ENCODE assay signal across 16 cellular contexts in the genomic region with DNA sequence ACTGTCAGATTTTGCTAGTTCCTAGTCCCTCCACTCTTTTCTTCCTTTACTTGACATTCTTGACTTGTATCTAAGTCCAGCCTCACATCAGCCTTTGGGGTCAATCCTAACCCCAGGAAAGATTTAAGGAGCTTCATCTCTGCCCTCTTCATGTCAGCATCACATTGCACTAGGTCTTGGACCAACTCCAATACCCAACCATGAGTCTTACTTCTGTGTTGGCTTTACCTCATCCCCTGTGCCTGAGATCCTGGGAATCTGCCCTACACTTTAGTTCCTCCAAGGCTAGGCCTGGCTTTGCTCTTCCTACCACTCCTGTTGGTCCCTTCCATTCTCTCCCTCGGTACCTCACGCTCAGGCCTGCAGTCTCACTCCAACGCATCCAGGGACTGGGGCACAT.
DNase-seq lines count a peak whose midpoint lies in the region; ATAC-seq, FAIRE-seq and TF ChIP-seq lines count a peak whose summit lies in the region.
"Had no signal": no experiment of that assay in that cellular context is flagged by ENCODE, and none has a peak within 500 bp of the region (broad histone marks: within the 10 kb centered on the region; RNA-seq: fewer than 3 reads in every experiment).

No MANE protein-coding gene starts in this region.

- WGBS in mammary epithelial cell (ENCODE audit: low coverage, missing lambda C conversion rate) = no CpG with 5 or more reads among the region's 3 CpGs

- DNase-seq in MCF 10A (ENCODE audit: unreplicated experiment) (peak; percentile 49), mammary epithelial cell (no peak), bronchial epithelial cell (ENCODE audit: low read depth) (peak; percentile 32), memory B cell (ENCODE audit: low spot score in 2 of 2) (no peak), vagina (ENCODE audit: extremely low spot score in 2 of 2) (no peak), retina (no peak), DMS79 (lab: John Stamatoyannopoulos, UW) (no peak)
- DNase-seq: COR-L47, H7, NCI-H226, NCI-H526 treated with DMSO at 0.1 percent for 48 hours, OCI-M1 had no signal

- H3K4me1 Mint-ChIP-seq in MCF 10A (ENCODE audit: insufficient read depth, unreplicated experiment) (peaks cover 37% of the 10 kb centered on the region), memory B cell (peaks cover 10% of the 10 kb centered on the region)

- no TSS peak for BruUV-seq in MCF 10A (replicated peaks; lab: Mats Ljungman, UMichigan)
- no TSS peak for BruUV-seq in mammary epithelial cell (replicated peaks; lab: Mats Ljungman, UMichigan)

- CTCF ChIA-PET in MCF 10A (lab: Yijun Ruan, JAX) = no interaction called here
- CTCF ChIA-PET in mammary epithelial cell (lab: Charles Lee; ENCODE audit: low non-redundant PET) = no interaction called here

- no peak overlapping the region for H3K4me2 ChIP-seq in mammary epithelial cell (ENCODE audit: insufficient read depth, low read depth, low read length)
- H3K4me2 ChIP-seq: BLaER1 had no signal

- no peaks in the 10 kb centered on the region for H3K9me3 ChIP-seq in mammary epithelial cell (replicated peaks; ENCODE audit: insufficient read depth, low read length)
- no peaks in the 10 kb centered on the region for H3K9me3 ChIP-seq in vagina
- H3K9me3 ChIP-seq: BLaER1 had no signal

- no peaks in the 10 kb centered on the region for H3K79me2 ChIP-seq in mammary epithelial cell (ENCODE audit: insufficient read depth, low read length)

- ATAC-seq in memory B cell (ENCODE audit: low read depth) (no peak), GM19397 (IDR thresholded peaks at IDR 0.05; ENCODE audit: unreplicated experiment) (no peak)
- ATAC-seq: GM12878 had no signal

- no peak for FAIRE-seq in bronchial epithelial cell (lab: Jason Lieb, UNC)
- FAIRE-seq: GM12878 had no signal

- H3K27me3 Mint-ChIP-seq in MCF 10A (ENCODE audit: insufficient read depth, unreplicated experiment) (no peaks in the 10 kb centered on the region), memory B cell (no peaks in the 10 kb centered on the region)

- H3K4me3 Mint-ChIP-seq in MCF 10A (ENCODE audit: unreplicated experiment) (no peak overlapping the region), memory B cell (no peak overlapping the region)

- no peaks in the 10 kb centered on the region for H3K36me3 ChIP-seq in mammary epithelial cell (ENCODE audit: insufficient read depth, low read length)
- no peaks in the 10 kb centered on the region for H3K36me3 ChIP-seq in bronchial epithelial cell (ENCODE audit: control insufficient read depth, insufficient read depth, low read length)
- no peaks in the 10 kb centered on the region for H3K36me3 ChIP-seq in vagina
- H3K36me3 ChIP-seq: BLaER1 had no signal

- no peak overlapping the region for H3K9ac ChIP-seq in mammary epithelial cell (ENCODE audit: insufficient read depth, low read length)
- H3K9ac ChIP-seq: BLaER1 had no signal

- H3K36me3 Mint-ChIP-seq in MCF 10A (ENCODE audit: insufficient read depth, unreplicated experiment) (peaks cover 10% of the 10 kb centered on the region), memory B cell (no peaks in the 10 kb centered on the region)

- H3K9me3 Mint-ChIP-seq in MCF 10A (ENCODE audit: unreplicated experiment) = no peaks in the 10 kb centered on the region
- no peaks in the 10 kb centered on the region for H3K9me3 Mint-ChIP-seq in memory B cell

- no peak for TF ChIP-seq POLR2A in vagina (IDR thresholded peaks at IDR 0.05)

- POLR2A ChIA-PET in MCF 10A (lab: Yijun Ruan, JAX) = interaction anchor here (1.4 kb wide), 1 partner anchor 26 kb away, joined by 7 read pairs; no protein-coding TSS in a partner anchor

- no peaks in the 10 kb centered on the region for H3K4me1 ChIP-seq in mammary epithelial cell (ENCODE audit: insufficient read depth, low read length)
- H3K4me1 ChIP-seq in vagina = peaks cover 20% of the 10 kb centered on the region
- H3K4me1 ChIP-seq: BLaER1 had no signal

- H3K27ac ChIP-seq in mammary epithelial cell (ENCODE audit: insufficient read depth, low read depth, low read length) = no peak overlapping the region
- H3K27ac ChIP-seq in vagina = peak overlapping the region; percentile 77
- H3K27ac ChIP-seq: 22Rv1, BLaER1 had no signal

- dilution Hi-C loops in mammary epithelial cell (cut with HindIII; ENCODE audit: low sequenced_read_pairs) = no loop called here

- H3K4me3 ChIP-seq in mammary epithelial cell (replicated peaks in 1 of 3; ENCODE audit: insufficient read depth in 1 of 3, low read depth in 2 of 3, low read length in 3 of 3) (no peak overlapping the region), bronchial epithelial cell (ENCODE audit: low read depth, low read length) (no peak overlapping the region), vagina (no peak overlapping the region)
- H3K4me3 ChIP-seq: BLaER1, GM12878 had no signal

- no peaks in the 10 kb centered on the region for H4K20me1 ChIP-seq in mammary epithelial cell (ENCODE audit: insufficient read depth, low read length)
- H4K20me1 ChIP-seq: BLaER1 had no signal

- TF ChIP-seq CTCF in MCF 10A (IDR thresholded peaks at IDR 0.05; ENCODE audit: unreplicated experiment) (no peak), mammary epithelial cell (conservative IDR thresholded peaks at IDR 0.05 in 1 of 2, IDR thresholded peaks at IDR 0.05 in 1 of 2; ENCODE audit: extremely low read depth in 1 of 2, insufficient read depth in 1 of 2, low read depth in 1 of 2, low read length in 2 of 2) (no peak), bronchial epithelial cell (IDR thresholded peaks at IDR 0.05; ENCODE audit: insufficient read depth, low read length, severe bottlenecking) (no peak), vagina (IDR thresholded peaks at IDR 0.05) (no peak)

- H3K27ac Mint-ChIP-seq in MCF 10A (ENCODE audit: low read depth, unreplicated experiment) = peak overlapping the region; percentile 97
- H3K27ac Mint-ChIP-seq in memory B cell = peak overlapping the region; percentile 81

- in situ Hi-C loops in mammary epithelial cell (cut with MboI; ENCODE audit: low sequenced_read_pairs in 2 of 2) = no loop called here

- no peaks in the 10 kb centered on the region for H3K27me3 ChIP-seq in mammary epithelial cell (ENCODE audit: insufficient read depth, low read length)
- H3K27me3 ChIP-seq in bronchial epithelial cell (ENCODE audit: control insufficient read depth, insufficient read depth, low read length) = no peaks in the 10 kb centered on the region
- H3K27me3 ChIP-seq in vagina = no peaks in the 10 kb centered on the region
- H3K27me3 ChIP-seq: BLaER1 had no signal

- intact Hi-C loops in MCF 10A (cut with micrococcal nuclease) = loop anchor here (5.0 kb wide), 1 partner anchor 160 kb away; no protein-coding TSS in a partner anchor
- intact Hi-C loops in mammary epithelial cell (cut with micrococcal nuclease) = no loop called here
- intact Hi-C loops in vagina (cut with DNase I) = no loop called here

- no peak overlapping the region for H2AFZ ChIP-seq in mammary epithelial cell (ENCODE audit: low read depth, low read length)

Comparison
In these comparisons a context has a peak if more than half of its experiments do, and no peak if none do; other contexts are left out.
1. DNase-seq: peak in MCF 10A (single experiment) and bronchial epithelial cell (single experiment); none in mammary epithelial cell (single experiment), memory B cell (0 of 2), vagina (0 of 2), retina (single experiment) and DMS79 (single experiment).